In the genomic region with DNA sequence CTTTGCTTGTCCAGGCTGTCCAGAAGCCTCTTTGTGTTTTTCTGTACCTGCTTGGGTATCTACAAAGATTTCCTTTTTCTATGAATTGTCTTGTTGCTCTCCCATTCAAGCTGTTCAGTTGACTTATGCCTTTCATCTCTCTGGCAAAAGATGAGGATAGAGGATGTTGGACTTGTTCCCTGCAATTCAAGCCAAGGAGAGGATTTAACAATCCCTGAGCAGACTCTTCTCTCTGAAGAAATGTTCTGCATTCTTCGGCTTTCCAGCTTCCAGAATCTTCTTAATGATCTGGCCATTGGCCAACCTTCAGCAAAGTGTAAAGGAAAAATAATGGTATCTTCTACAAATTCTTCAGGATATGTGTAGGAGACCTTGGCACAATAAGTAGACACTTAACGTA, we compare ENCODE assay signal across 20 cellular contexts.
A peak's percentile ranks its signal among the peaks of the same experiment; 100 is the strongest.
DNase-seq lines count a peak whose midpoint lies in the region; TF ChIP-seq lines count a peak whose summit lies in the region.
"Had no signal": no experiment of that assay in that cellular context is flagged by ENCODE, and none has a peak within 500 bp of the region (broad histone marks: within the 10 kb centered on the region; RNA-seq: fewer than 3 reads in every experiment).

No MANE protein-coding gene starts in this region.

- CTCF ChIA-PET in mammary epithelial cell (lab: Charles Lee; ENCODE audit: low non-redundant PET) = no interaction called here

- no peaks in the 10 kb centered on the region for H3K79me2 ChIP-seq in mammary epithelial cell (ENCODE audit: insufficient read depth, low read length)

- in situ Hi-C loops in mammary epithelial cell (cut with MboI; ENCODE audit: low sequenced_read_pairs in 2 of 2) = no loop called here

- no peak for TF ChIP-seq CTCF in breast epithelium (IDR thresholded peaks at IDR 0.05)
- TF ChIP-seq CTCF in mammary epithelial cell (conservative IDR thresholded peaks at IDR 0.05 in 1 of 2, IDR thresholded peaks at IDR 0.05 in 1 of 2; ENCODE audit: extremely low read depth in 1 of 2, insufficient read depth in 1 of 2, low read depth in 1 of 2, low read length in 2 of 2) = no peak
- no peak for TF ChIP-seq CTCF in fibroblast of mammary gland (conservative IDR thresholded peaks at IDR 0.05; ENCODE audit: control insufficient read depth, insufficient read depth, low read depth, low read length)
- TF ChIP-seq CTCF in prostate gland (IDR thresholded peaks at IDR 0.05) = no peak
- no peak for TF ChIP-seq CTCF in GM10266 (IDR thresholded peaks at IDR 0.05; ENCODE audit: control insufficient read depth, insufficient read depth, low read depth, missing control alignments)

- H3K4me3 ChIP-seq in breast epithelium (no peak overlapping the region), mammary epithelial cell (replicated peaks in 1 of 3; ENCODE audit: insufficient read depth in 1 of 3, low read depth in 2 of 3, low read length in 3 of 3) (no peak overlapping the region), fibroblast of mammary gland (ENCODE audit: control insufficient read depth, low read depth, low read length) (no peak overlapping the region), prostate gland (no peak overlapping the region)
- H3K4me3 ChIP-seq: BLaER1, SJCRH30 had no signal

- H3K4me2 ChIP-seq in mammary epithelial cell (ENCODE audit: insufficient read depth, low read depth, low read length) = no peak overlapping the region
- H3K4me2 ChIP-seq: BLaER1 had no signal

- 3% methylated on average over 2 of the region's 2 CpGs for WGBS in mammary epithelial cell (ENCODE audit: low coverage, missing lambda C conversion rate)
- 19% methylated on average over 2 of the region's 2 CpGs for WGBS in prostate gland

- TF ChIP-seq POLR2A in breast epithelium (IDR thresholded peaks at IDR 0.05) (no peak), prostate gland (IDR thresholded peaks at IDR 0.05) (no peak)

- intact Hi-C loops in breast epithelium (cut with DNase I; ENCODE audit: low total_unique reads) (no loop called here), mammary epithelial cell (cut with micrococcal nuclease) (no loop called here), prostate gland (cut with DNase I) (no loop called here)

- H3K27ac ChIP-seq in breast epithelium (peak overlapping the region; percentile 63 to 77), mammary epithelial cell (ENCODE audit: insufficient read depth, low read depth, low read length) (no peak overlapping the region), prostate gland (no peak overlapping the region)
- H3K27ac ChIP-seq: 22Rv1, BLaER1, SJCRH30 had no signal

- H3K36me3 ChIP-seq in breast epithelium (no peaks in the 10 kb centered on the region), mammary epithelial cell (ENCODE audit: insufficient read depth, low read length) (no peaks in the 10 kb centered on the region), prostate gland (no peaks in the 10 kb centered on the region)
- H3K36me3 ChIP-seq: BLaER1, SJCRH30 had no signal

- H3K4me1 ChIP-seq in breast epithelium (no peaks in the 10 kb centered on the region), mammary epithelial cell (ENCODE audit: insufficient read depth, low read length) (no peaks in the 10 kb centered on the region), prostate gland (replicated peaks) (no peaks in the 10 kb centered on the region)
- H3K4me1 ChIP-seq: BLaER1, SJCRH30 had no signal

- no peak overlapping the region for H2AFZ ChIP-seq in mammary epithelial cell (ENCODE audit: low read depth, low read length)

- DNase-seq in breast epithelium (ENCODE audit: low spot score in 2 of 2) = peak in 1 of 2 donors; percentile 21
- DNase-seq in mammary epithelial cell = no peak
- DNase-seq in GM04504 (ENCODE audit: low read depth) = peak; percentile 6
- DNase-seq in fibroblast of mammary gland (ENCODE audit: low read depth) = peak; percentile 7
- DNase-seq in prostate gland (ENCODE audit: low spot score) = no peak
- no peak for DNase-seq in NCI-H2227 treated with DMSO at 0.1 percent for 48 hours (lab: John Stamatoyannopoulos, UW)
- DNase-seq in GM10266 (ENCODE audit: extremely low spot score) = no peak
- DNase-seq: CD4-positive, CD25-positive, alpha-beta regulatory T cell; H7; NCI-H1048; NCI-H1417; NCI-H1694; NCI-H2029 treated with DMSO at 0.1 percent for 48 hours; NCI-H226; NCI-H510A; NCI-H748 treated with DMSO at 0.1 percent for 48 hours; PC-3; SJCRH30 had no signal

- H3K9ac ChIP-seq in mammary epithelial cell (ENCODE audit: insufficient read depth, low read length) = no peak overlapping the region
- H3K9ac ChIP-seq: BLaER1 had no signal

- dilution Hi-C loops in mammary epithelial cell (cut with HindIII; ENCODE audit: low sequenced_read_pairs) = no loop called here

- no peaks in the 10 kb centered on the region for H3K27me3 ChIP-seq in breast epithelium
- H3K27me3 ChIP-seq in mammary epithelial cell (ENCODE audit: insufficient read depth, low read length) = peaks cover 2% of the 10 kb centered on the region
- H3K27me3 ChIP-seq in prostate gland (replicated peaks; ENCODE audit: insufficient read depth) = no peaks in the 10 kb centered on the region
- H3K27me3 ChIP-seq: BLaER1, SJCRH30 had no signal

- no peaks in the 10 kb centered on the region for H3K9me3 ChIP-seq in breast epithelium
- no peaks in the 10 kb centered on the region for H3K9me3 ChIP-seq in mammary epithelial cell (replicated peaks; ENCODE audit: insufficient read depth, low read length)
- H3K9me3 ChIP-seq in prostate gland = no peaks in the 10 kb centered on the region
- H3K9me3 ChIP-seq: BLaER1, SJCRH30 had no signal

- H4K20me1 ChIP-seq in mammary epithelial cell (ENCODE audit: insufficient read depth, low read length) = no peaks in the 10 kb centered on the region
- H4K20me1 ChIP-seq: BLaER1 had no signal

- BruUV-seq in mammary epithelial cell (replicated peaks; lab: Mats Ljungman, UMichigan) = no TSS peak

Comparison
In these comparisons a context has a peak if more than half of its experiments do, and no peak if none do; other contexts are left out.
1. H3K27ac ChIP-seq: peak in breast epithelium (2 of 2); none in mammary epithelial cell (single experiment) and prostate gland (0 of 2).
2. DNase-seq: peak in GM04504 (single experiment) and fibroblast of mammary gland (single experiment); none in mammary epithelial cell (single experiment), prostate gland (single experiment), NCI-H2227 treated with DMSO at 0.1 percent for 48 hours (single experiment) and GM10266 (single experiment).